Comparison of ENCODE assay signal across 8 cellular contexts in genomic region chr11:96075532-96075959, GRCh38.
A peak's percentile ranks its signal among the peaks of the same experiment; 100 is the strongest.
DNase-seq lines count a peak whose midpoint lies in the region; ATAC-seq, FAIRE-seq and TF ChIP-seq lines count a peak whose summit lies in the region.

No MANE protein-coding gene starts in this region.

- no peak for TF ChIP-seq EP300 in SK-N-SH (IDR thresholded peaks at IDR 0.05; ENCODE audit: borderline replicate concordance in 1 of 2, low read depth in 1 of 2, low read length in 1 of 2)

- H3K36me3 ChIP-seq in SK-N-SH (replicated peaks in 1 of 2; ENCODE audit: control insufficient read depth in 1 of 2, insufficient read depth in 2 of 2, low read length in 1 of 2) (peaks cover 18 to 19% of the 10 kb centered on the region in 2 experiments), osteoblast (ENCODE audit: insufficient read depth, low read length) (peaks cover 14% of the 10 kb centered on the region)

- H3K27ac ChIP-seq in SK-N-SH (ENCODE audit: low read depth in 2 of 2, low read length in 1 of 2) (peak overlapping the region; percentile 11 to 67), osteoblast (ENCODE audit: low read depth, low read length) (peak overlapping the region; percentile 81)

- H3K4me2 ChIP-seq in SK-N-SH (no peak overlapping the region), osteoblast (ENCODE audit: insufficient read depth, low read length) (no peak overlapping the region)

- CTCF ChIA-PET in SK-N-SH (lab: Yijun Ruan, JAX): interaction anchor here (0.9 to 2.7 kb wide), 3 partner anchors 13 to 268 kb away, joined by 4 to 12 read pairs (median 4); partner anchors contain the start of gene MAML2

- H3K4me3 ChIP-seq in SK-N-SH (ENCODE audit: low read depth in 2 of 2, low read length in 1 of 2): no peak overlapping the region
- no peak overlapping the region for H3K4me3 ChIP-seq in osteoblast (ENCODE audit: insufficient read depth, low read length)

- H3K79me2 ChIP-seq in SK-N-SH (ENCODE audit: insufficient read depth): peaks cover 60% of the 10 kb centered on the region
- H3K79me2 ChIP-seq in osteoblast (ENCODE audit: insufficient read depth, low read length): peaks cover 53% of the 10 kb centered on the region

- H3K4me1 ChIP-seq in SK-N-SH (ENCODE audit: control insufficient read depth in 1 of 2, insufficient read depth in 2 of 2, low read depth in 1 of 2, low read length in 1 of 2) (peaks cover 24 to 28% of the 10 kb centered on the region in 2 experiments), osteoblast (ENCODE audit: insufficient read depth, low read length) (peaks cover 31% of the 10 kb centered on the region)

- ATAC-seq in GM18520 (IDR thresholded peaks at IDR 0.05; ENCODE audit: unreplicated experiment) (peak; percentile 94), GM21786 (IDR thresholded peaks at IDR 0.05; ENCODE audit: unreplicated experiment) (peak; percentile 87)

- H2AFZ ChIP-seq in SK-N-SH (ENCODE audit: low read depth): no peak overlapping the region
- no peak overlapping the region for H2AFZ ChIP-seq in osteoblast (ENCODE audit: low read length)

- no peaks in the 10 kb centered on the region for H3K27me3 ChIP-seq in SK-N-SH (ENCODE audit: insufficient read depth)
- H3K27me3 ChIP-seq in osteoblast (ENCODE audit: insufficient read depth, low read length): no peaks in the 10 kb centered on the region

- TF ChIP-seq RAD21 in SK-N-SH (IDR thresholded peaks at IDR 0.05; ENCODE audit: low read length): no peak

- POLR2A ChIA-PET in SK-N-SH (lab: Yijun Ruan, JAX): no interaction called here

- TF ChIP-seq CTCF in SK-N-SH (IDR thresholded peaks at IDR 0.05) (no peak), osteoblast (IDR thresholded peaks at IDR 0.05; ENCODE audit: extremely low read depth, low read depth, low read length) (no peak)

- WGBS in SK-N-SH (ENCODE audit: low lambda C conversion rate): 80% methylated on average over 5 of the region's 5 CpGs

- FAIRE-seq in HTR-8/SVneo (lab: Jason Lieb, UNC): no peak

- H4K20me1 ChIP-seq in SK-N-SH (ENCODE audit: insufficient read depth): no peaks in the 10 kb centered on the region
- no peaks in the 10 kb centered on the region for H4K20me1 ChIP-seq in osteoblast (ENCODE audit: insufficient read depth, low read length)

- H3K9ac ChIP-seq in SK-N-SH: no peak overlapping the region

- H3K9me2 ChIP-seq in SK-N-SH: no peaks in the 10 kb centered on the region

- H3F3A ChIP-seq in SK-N-SH (replicated peaks; ENCODE audit: insufficient read depth): peaks cover 3% of the 10 kb centered on the region

- no peak for DNase-seq in SK-N-SH
- DNase-seq in osteoblast (ENCODE audit: insufficient read length, low spot score, missing footprints): no peak
- no peak for DNase-seq in GM19238 (ENCODE audit: insufficient read length, low spot score)
- DNase-seq in NCI-H2227 (lab: John Stamatoyannopoulos, UW; ENCODE audit: unreplicated experiment): no peak
- DNase-seq in stimulated activated naive CD4-positive, alpha-beta T cell treated with Interleukin-2 at 50 U/mL for 16 hours (lab: John Stamatoyannopoulos, UW): no peak
- no peak for DNase-seq in HTR-8/SVneo (ENCODE audit: insufficient read length, low spot score)

- H3K9me3 ChIP-seq in SK-N-SH: no peaks in the 10 kb centered on the region
- H3K9me3 ChIP-seq in osteoblast (ENCODE audit: low read depth, low read length): no peaks in the 10 kb centered on the region

TF ChIP-seq in SK-N-SH, 30 proteins besides CTCF, POLR2A, EP300 and RAD21:
- TF ChIP-seq TEAD4 (IDR thresholded peaks at IDR 0.05; ENCODE audit: borderline replicate concordance, insufficient read depth) (no peak), RFX5 (IDR thresholded peaks at IDR 0.05; ENCODE audit: low read length) (no peak), RXRA (IDR thresholded peaks at IDR 0.05; ENCODE audit: borderline replicate concordance, low read depth) (no peak), USF2 (IDR thresholded peaks at IDR 0.05; ENCODE audit: borderline replicate concordance, low read depth, low read length) (no peak), MEF2A (IDR thresholded peaks at IDR 0.05; ENCODE audit: borderline replicate concordance, low read depth) (no peak), FOSL2 (IDR thresholded peaks at IDR 0.05; ENCODE audit: borderline replicate concordance, low read depth) (no peak), ELF1 (IDR thresholded peaks at IDR 0.05) (no peak), USF1 (IDR thresholded peaks at IDR 0.05; ENCODE audit: borderline replicate concordance, low read depth) (no peak), CHD2 (IDR thresholded peaks at IDR 0.05; ENCODE audit: low read length, partially characterized antibody) (no peak), EZH2phosphoT487 (IDR thresholded peaks at IDR 0.05; ENCODE audit: borderline replicate concordance, low read depth) (no peak), YY1 (IDR thresholded peaks at IDR 0.05; ENCODE audit: low read depth) (no peak), RCOR1 (IDR thresholded peaks at IDR 0.05; ENCODE audit: low read length) (no peak)
